In the genomic region with DNA sequence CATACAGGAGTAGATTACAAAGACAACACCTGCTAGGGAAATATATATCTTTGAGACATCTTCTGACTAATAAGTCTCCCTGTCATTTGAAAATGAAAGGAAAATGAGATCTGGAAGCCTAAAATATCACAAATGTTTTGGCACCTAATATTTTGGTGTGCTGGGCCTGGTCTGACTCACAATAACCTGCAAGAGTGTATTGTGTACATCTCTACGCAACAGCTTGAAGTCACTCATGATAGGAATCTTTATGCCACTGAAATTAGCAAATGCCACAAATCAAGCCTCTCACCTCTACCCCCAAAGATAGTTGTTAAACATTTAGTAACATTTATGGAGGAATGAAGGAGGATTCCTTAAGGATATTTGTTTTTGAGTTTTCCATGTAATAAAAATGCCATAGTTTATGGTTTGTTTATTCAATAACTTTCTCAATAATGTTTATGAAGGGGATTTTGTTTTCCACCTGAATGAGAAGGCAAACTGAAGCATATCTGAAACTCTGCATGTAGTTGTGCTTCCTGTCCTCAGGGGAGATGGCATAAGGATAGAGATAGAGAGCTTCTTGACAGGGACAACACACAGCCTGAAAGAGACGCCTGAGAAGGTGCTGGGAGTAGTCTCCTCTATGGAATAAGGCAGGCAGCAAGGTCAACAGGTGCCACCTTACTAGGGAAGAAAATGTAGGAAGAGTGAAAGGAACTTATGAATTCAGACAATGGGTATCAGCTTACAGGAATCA, we compare ENCODE assay signal across 18 cellular contexts.
A peak's percentile ranks its signal among the peaks of the same experiment; 100 is the strongest.
DNase-seq lines count a peak whose midpoint lies in the region; ATAC-seq and TF ChIP-seq lines count a peak whose summit lies in the region.
"Had no signal": no experiment of that assay in that cellular context is flagged by ENCODE, and none has a peak within 500 bp of the region (broad histone marks: within the 10 kb centered on the region; RNA-seq: fewer than 3 reads in every experiment).

No MANE protein-coding gene starts in this region.

- DNase-seq in PC-3 (peak; percentile 54), smooth muscle cell (lab: John Stamatoyannopoulos, UW; ENCODE audit: unreplicated experiment) (no peak), DMS53 (lab: John Stamatoyannopoulos, UW) (no peak), Right ventricle myocardium inferior (ENCODE audit: missing footprints) (no peak), NK-92 (lab: John Stamatoyannopoulos, UW; ENCODE audit: unreplicated experiment) (no peak)
- DNase-seq: activated CD8-positive, alpha-beta T cell treated with anti-CD3 and anti-CD28 coated beads for 36 hours; BE2C; foreskin melanocyte; left ventricle myocardium superior; naive thymus-derived CD8-positive, alpha-beta T cell; NCI-H2029; NCI-H526; Peyer's patch; psoas muscle; stimulated activated naive CD8-positive, alpha-beta T cell treated with anti-CD3 and anti-CD28 coated beads, Interleukin-15, amount 100 ng/mL, for 72 hours had no signal

- H3K36me3 ChIP-seq in PC-3 (ENCODE audit: low read depth, low read length), result no peaks in the 10 kb centered on the region
- H3K36me3 ChIP-seq in smooth muscle cell (ENCODE audit: low read depth), result no peaks in the 10 kb centered on the region
- H3K36me3 ChIP-seq: BE2C, HAP-1, Peyer's patch had no signal

- POLR2A ChIA-PET in PC-3 (lab: Charles Lee; ENCODE audit: unreplicated experiment), result no interaction called here

- TSS peak; percentile 32 for BruUV-seq in PC-3 (replicated peaks; lab: Mats Ljungman, UMichigan)

- H3K4me1 ChIP-seq in PC-3 (ENCODE audit: insufficient read depth, low read length) (peaks cover 15% of the 10 kb centered on the region), smooth muscle cell (ENCODE audit: low read depth) (no peaks in the 10 kb centered on the region)
- H3K4me1 ChIP-seq: BE2C, HAP-1, Peyer's patch, psoas muscle had no signal

- H3K4me3 ChIP-seq in PC-3 (ENCODE audit: low read length), result no peak overlapping the region
- H3K4me3 ChIP-seq in smooth muscle cell, result no peak overlapping the region
- H3K4me3 ChIP-seq: HAP-1, Peyer's patch, psoas muscle had no signal

- peak overlapping the region; percentile 36 for H3K27ac ChIP-seq in PC-3 (ENCODE audit: low read length)
- H3K27ac ChIP-seq in smooth muscle cell (ENCODE audit: low read depth), result peak overlapping the region; percentile 40
- H3K27ac ChIP-seq: Peyer's patch, psoas muscle had no signal

- peak overlapping the region; percentile 23 for H3K4me2 ChIP-seq in PC-3 (ENCODE audit: low read length)
- H3K4me2 ChIP-seq in smooth muscle cell, result no peak overlapping the region

- H3F3A ChIP-seq in PC-3 (ENCODE audit: low read length, unreplicated experiment) (no peaks in the 10 kb centered on the region), smooth muscle cell (ENCODE audit: low read depth) (no peaks in the 10 kb centered on the region)

- H2AFZ ChIP-seq in PC-3 (ENCODE audit: low read length), result no peak overlapping the region
- no peak overlapping the region for H2AFZ ChIP-seq in smooth muscle cell (ENCODE audit: low read depth)

- H3K79me2 ChIP-seq in PC-3 (ENCODE audit: low read length) (no peaks in the 10 kb centered on the region), smooth muscle cell (ENCODE audit: low read depth) (no peaks in the 10 kb centered on the region)

- WGBS in smooth muscle cell (ENCODE audit: low lambda C conversion rate), result 73% methylated on average over 2 of the region's 2 CpGs

- intact Hi-C loops in PC-3 (cut with micrococcal nuclease), result loop anchor here (1.0 to 5.0 kb wide), 2 partner anchors 62 to 124 kb away; no protein-coding TSS in a partner anchor
- intact Hi-C loops in Right ventricle myocardium inferior (cut with DNase I), result no loop called here

- H3K9ac ChIP-seq in PC-3 (ENCODE audit: low read length), result no peak overlapping the region
- H3K9ac ChIP-seq in smooth muscle cell (ENCODE audit: low read depth), result no peak overlapping the region

- H4K20me1 ChIP-seq in PC-3 (ENCODE audit: low read length) (no peaks in the 10 kb centered on the region), smooth muscle cell (ENCODE audit: low read depth) (no peaks in the 10 kb centered on the region)

- no peaks in the 10 kb centered on the region for H3K27me3 ChIP-seq in PC-3 (ENCODE audit: low read length)
- no peaks in the 10 kb centered on the region for H3K27me3 ChIP-seq in smooth muscle cell (ENCODE audit: low read depth)
- H3K27me3 ChIP-seq: BE2C, Peyer's patch had no signal

- H3K9me2 ChIP-seq in PC-3 (replicated peaks; ENCODE audit: low read length), result no peaks in the 10 kb centered on the region

- H3K9me3 ChIP-seq in PC-3 (ENCODE audit: low read length), result no peaks in the 10 kb centered on the region
- no peaks in the 10 kb centered on the region for H3K9me3 ChIP-seq in smooth muscle cell (replicated peaks; ENCODE audit: low read depth)
- H3K9me3 ChIP-seq: BE2C, HAP-1, Peyer's patch, psoas muscle had no signal

- no peak for TF ChIP-seq CTCF in PC-3 (conservative IDR thresholded peaks at IDR 0.05; ENCODE audit: low read depth, low read length)
- no peak for TF ChIP-seq CTCF in smooth muscle cell (IDR thresholded peaks at IDR 0.05; ENCODE audit: borderline replicate concordance, insufficient read depth, poor library complexity, severe bottlenecking)

- CTCF ChIA-PET in PC-3 (lab: Charles Lee), result no interaction called here

- peak; percentile 48 for ATAC-seq in GM18909 (IDR thresholded peaks at IDR 0.05; ENCODE audit: poor library complexity, unreplicated experiment)
- ATAC-seq in HG02973 (IDR thresholded peaks at IDR 0.05; ENCODE audit: unreplicated experiment), result peak; percentile 54
- peak; percentile 86 for ATAC-seq in PC-3
- no peak for ATAC-seq in Right ventricle myocardium inferior
- ATAC-seq: activated CD8-positive, alpha-beta T cell treated with anti-CD3 and anti-CD28 coated beads for 36 hours; left ventricle myocardium superior; naive thymus-derived CD8-positive, alpha-beta T cell; psoas muscle; stimulated activated naive CD8-positive, alpha-beta T cell treated with anti-CD3 and anti-CD28 coated beads, Interleukin-15, amount 100 ng/mL, for 72 hours had no signal
